In the genomic region with DNA sequence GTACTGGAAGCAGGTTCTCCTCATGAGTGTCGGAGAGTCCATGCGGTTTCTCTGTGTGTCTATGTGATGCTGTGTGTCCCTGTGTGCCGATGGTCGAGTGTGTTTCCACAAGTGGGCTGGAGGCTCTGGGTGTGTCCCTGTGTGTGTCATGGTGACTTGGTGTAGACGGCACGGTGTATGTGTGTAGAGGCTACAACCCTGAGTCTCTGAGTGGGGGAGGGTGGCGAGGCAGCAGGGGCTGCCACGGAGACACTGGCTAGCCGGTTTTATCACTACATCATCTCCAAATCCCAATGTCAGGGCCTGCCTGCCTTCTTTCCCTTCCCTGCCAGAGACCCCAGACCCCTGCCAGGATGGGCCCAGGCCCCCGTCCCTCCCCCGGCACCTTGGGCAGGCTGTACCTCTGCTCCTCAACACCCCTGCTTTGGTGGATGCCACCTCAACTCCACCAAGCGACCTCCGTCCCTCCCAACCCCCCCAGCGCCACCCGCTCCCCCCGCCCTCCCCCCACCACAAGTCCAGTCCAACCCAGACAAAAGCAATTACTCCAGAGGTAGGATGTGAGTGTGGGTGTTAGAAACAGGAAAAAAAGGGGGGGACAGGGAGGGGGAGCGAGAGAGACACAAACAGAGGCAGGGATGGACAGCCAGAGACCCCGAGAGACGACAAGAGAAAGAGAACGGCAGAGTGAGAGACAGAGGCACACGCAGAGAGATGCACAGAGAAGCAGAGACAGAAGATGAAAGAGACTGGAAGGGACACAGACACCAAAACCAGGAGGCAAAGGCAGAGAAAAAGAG, we compare ENCODE assay signal across 16 cellular contexts. TPM values are rescaled to one million over a fixed set of nuclear protein-coding genes. Genes with fewer than 3 reads are reported as not detected.
DNase-seq lines count a peak whose midpoint lies in the region; ATAC-seq, FAIRE-seq and TF ChIP-seq lines count a peak whose summit lies in the region.
"Had no signal": no experiment of that assay in that cellular context is flagged by ENCODE, and none has a peak within 500 bp of the region (broad histone marks: within the 10 kb centered on the region; RNA-seq: fewer than 3 reads in every experiment).

No MANE protein-coding gene starts in this region.

- H2BK5ac ChIP-seq in H1 (ENCODE audit: low read depth, low read length): no peak overlapping the region

- no peak for TF ChIP-seq RAD21 in H1 (IDR thresholded peaks at IDR 0.05 in 1 of 2, conservative IDR thresholded peaks at IDR 0.05 in 1 of 2; ENCODE audit: low read depth in 2 of 2, low read length in 2 of 2)

- CTCF ChIA-PET in CD8-positive, alpha-beta memory T cell (lab: Charles Lee): no interaction called here
- CTCF ChIA-PET in H1 (lab: Charles Lee; ENCODE audit: partially characterized antibody): interaction anchor here (1.0 to 2.0 kb wide), 6 partner anchors 14 to 43 kb away, joined by 3 to 6 read pairs (median 4); a partner anchor contains a TSS

- no peak overlapping the region for H4K8ac ChIP-seq in H1 (ENCODE audit: extremely low read depth, insufficient read depth, low read length)

- H3K9me3 ChIP-seq in BLaER1: no peaks in the 10 kb centered on the region
- H3K9me3 ChIP-seq in CD8-positive, alpha-beta memory T cell (ENCODE audit: low read length): no peaks in the 10 kb centered on the region
- H3K9me3 ChIP-seq in H1 (ENCODE audit: insufficient read depth in 2 of 2, low read depth in 1 of 2, low read length in 1 of 2): no peaks in the 10 kb centered on the region
- no peaks in the 10 kb centered on the region for H3K9me3 ChIP-seq in prostate gland
- H3K9me3 ChIP-seq: ascending aorta, BE2C had no signal

- H3K36me3 Mint-ChIP-seq in CD8-positive, alpha-beta memory T cell: peaks cover 0 to 12% (median 4%) of the 10 kb centered on the region in 3 donors
- no peaks in the 10 kb centered on the region for H3K36me3 Mint-ChIP-seq in activated T-helper 17 cell treated with anti-CD3 and anti-CD28 coated beads, Interleukin-2, amount 50 U/mL, for 72 hours (ENCODE audit: low read depth)

- no peak overlapping the region; the same call in 1 of the 2 replicates for H3K18ac ChIP-seq in H1 (ENCODE audit: extremely low read depth, low read length)

- no peak overlapping the region for H3K27ac ChIP-seq in BLaER1
- H3K27ac ChIP-seq in CD8-positive, alpha-beta memory T cell (ENCODE audit: low read depth, low read length): no peak overlapping the region
- H3K27ac ChIP-seq in H1 (ENCODE audit: low read depth, low read length): no peak overlapping the region
- H3K27ac ChIP-seq in prostate gland: no peak overlapping the region
- H3K27ac ChIP-seq: ascending aorta, SK-N-MC had no signal

- peak overlapping the region; percentile 45; the same call in 1 of the 2 replicates for H2BK12ac ChIP-seq in H1 (ENCODE audit: low read depth, low read length)

- H3K4ac ChIP-seq in H1 (replicated peaks; ENCODE audit: insufficient read length, low read depth, low read length): no peak overlapping the region

- H2BK120ac ChIP-seq in H1 (replicated peaks; ENCODE audit: low read depth, low read length): no peak overlapping the region

- no peaks in the 10 kb centered on the region for H3K79me1 ChIP-seq in H1 (ENCODE audit: low read depth, low read length)

- peak overlapping the region in 1 of 7 donors; percentile 2 for H3K4me3 Mint-ChIP-seq in CD8-positive, alpha-beta memory T cell
- H3K4me3 Mint-ChIP-seq in activated T-helper 17 cell treated with anti-CD3 and anti-CD28 coated beads, Interleukin-2, amount 50 U/mL, for 72 hours: no peak overlapping the region

- H3K27me3 ChIP-seq in BLaER1 (0 out of 2 replicates have a peak, but pooled peaks cover 3% of the 10 kb centered on the region), H1 (replicated peaks in 1 of 4; ENCODE audit: control insufficient read depth in 3 of 4, extremely low read depth in 1 of 4, insufficient read depth in 3 of 4, low read length in 3 of 4) (peaks cover 0 to 11% (median 7%) of the 10 kb centered on the region in 4 experiments; a peak in 4 of 7 replicates), prostate gland (replicated peaks; ENCODE audit: insufficient read depth) (peaks cover 13% of the 10 kb centered on the region)
- H3K27me3 ChIP-seq in CD8-positive, alpha-beta memory T cell (ENCODE audit: insufficient read depth, low read length, poor library complexity, severe bottlenecking): peaks cover 5% of the 10 kb centered on the region
- H3K27me3 ChIP-seq: ascending aorta, BE2C had no signal

- POLR2A ChIA-PET in CD8-positive, alpha-beta memory T cell (lab: Charles Lee): no interaction called here
- POLR2A ChIA-PET in H1 (lab: Charles Lee; ENCODE audit: partially characterized antibody): interaction anchor here (2.2 kb wide), 1 partner anchor 22 kb away, joined by 8 read pairs; no protein-coding TSS in a partner anchor

- H3K14ac ChIP-seq in H1 (ENCODE audit: insufficient read length): no peak overlapping the region

- no peaks in the 10 kb centered on the region for H4K20me1 ChIP-seq in BLaER1
- H4K20me1 ChIP-seq in H1 (replicated peaks in 1 of 2; ENCODE audit: control insufficient read depth in 1 of 2, insufficient read depth in 2 of 2, low read length in 2 of 2): no peaks in the 10 kb centered on the region

- peak overlapping the region; percentile 65 for H2AK5ac ChIP-seq in H1 (ENCODE audit: low read depth, low read length)

- no peak for TF ChIP-seq POLR2A in H1 (IDR thresholded peaks at IDR 0.05; ENCODE audit: control extremely low read depth in 1 of 2, low read depth in 2 of 2, low read length in 2 of 2)
- TF ChIP-seq POLR2A in prostate gland (IDR thresholded peaks at IDR 0.05): no peak

- H3K27ac Mint-ChIP-seq in CD8-positive, alpha-beta memory T cell: peak overlapping the region in 5 of 8 donors; percentile 17 to 79 (median 36)
- H3K27ac Mint-ChIP-seq in activated T-helper 17 cell treated with anti-CD3 and anti-CD28 coated beads, Interleukin-2, amount 50 U/mL, for 72 hours: no peak overlapping the region

- H3K27me3 Mint-ChIP-seq in CD8-positive, alpha-beta memory T cell: peaks cover 0 to 12% of the 10 kb centered on the region in 2 donors
- peaks cover 3% of the 10 kb centered on the region for H3K27me3 Mint-ChIP-seq in activated T-helper 17 cell treated with anti-CD3 and anti-CD28 coated beads, Interleukin-2, amount 50 U/mL, for 72 hours

- no peak overlapping the region for H3K23ac ChIP-seq in H1 (ENCODE audit: insufficient read length)

- no peak overlapping the region for H2AFZ ChIP-seq in H1 (ENCODE audit: low read length)

- TF ChIP-seq CTCF in H1 (IDR thresholded peaks at IDR 0.05; ENCODE audit: control extremely low read depth in 1 of 3, insufficient read depth in 1 of 3, low read depth in 1 of 3, low read length in 3 of 3) (no peak), prostate gland (IDR thresholded peaks at IDR 0.05) (no peak)

- no peak overlapping the region for H2BK20ac ChIP-seq in H1 (ENCODE audit: low read length)

- peaks cover 25 to 27% (median 26%) of the 10 kb centered on the region in 3 donors for H3K4me1 Mint-ChIP-seq in CD8-positive, alpha-beta memory T cell
- peaks cover 29% of the 10 kb centered on the region for H3K4me1 Mint-ChIP-seq in activated T-helper 17 cell treated with anti-CD3 and anti-CD28 coated beads, Interleukin-2, amount 50 U/mL, for 72 hours

- no peaks in the 10 kb centered on the region for H3K79me2 ChIP-seq in H1 (ENCODE audit: control insufficient read depth in 1 of 2, insufficient read depth in 2 of 2, low read length in 2 of 2)

- DNase-seq in CD8-positive, alpha-beta memory T cell: no peak
- DNase-seq in NCI-H2227 treated with DMSO at 0.1 percent for 48 hours (lab: John Stamatoyannopoulos, UW) (peak; percentile 89), H1 (ENCODE audit: low read depth in 1 of 2, low spot score in 2 of 2) (no peak), NCI-H524 treated with DMSO at 0.1 percent for 48 hours (lab: John Stamatoyannopoulos, UW) (no peak), prostate gland (ENCODE audit: low spot score) (no peak)
- DNase-seq: activated naive CD4-positive, alpha-beta T cell; BE2C; foreskin fibroblast; NCI-H446; PC-3; stimulated activated naive CD8-positive, alpha-beta T cell treated with anti-CD3 and anti-CD28 coated beads, Interleukin-15, Interleukin-2, amounts not matched to agents 100 U/mL and 50 U/mL, for 24 hours; trophoblast cell had no signal

- peak overlapping the region; percentile 34 for H2BK15ac ChIP-seq in H1 (ENCODE audit: low read length)

- 86% methylated on average over 15 of the region's 21 CpGs; no CpG with 5 or more reads in 1 of the 2 experiments for WGBS in H1 (ENCODE audit: extremely low coverage in 1 of 2, insufficient coverage in 1 of 2, insufficient read length in 1 of 2, insufficient replicate concordance in 2 of 2, low coverage in 1 of 2, low lambda C conversion rate in 2 of 2, missing lambda C conversion rate in 1 of 2), 2 experiments
- WGBS in prostate gland: 42% methylated on average over 21 of the region's 21 CpGs

- no peaks in the 10 kb centered on the region for H3K9me3 Mint-ChIP-seq in CD8-positive, alpha-beta memory T cell
- no peaks in the 10 kb centered on the region for H3K9me3 Mint-ChIP-seq in activated T-helper 17 cell treated with anti-CD3 and anti-CD28 coated beads, Interleukin-2, amount 50 U/mL, for 72 hours

- no peak for TF ChIP-seq EP300 in H1 (IDR thresholded peaks at IDR 0.05; ENCODE audit: borderline replicate concordance in 1 of 2, low read depth in 2 of 2, low read length in 2 of 2)

- FAIRE-seq in H1 (lab: Jason Lieb, UNC): no peak

- no peak for ATAC-seq in activated T-helper 17 cell treated with anti-CD3 and anti-CD28 coated beads, Interleukin-2, amount 50 U/mL, for 72 hours (replicated peaks)
- ATAC-seq: PC-3 had no signal

- intact Hi-C loops in prostate gland (cut with DNase I): no loop called here

- H3K4me2 ChIP-seq in BLaER1 (peak overlapping the region; percentile 60), H1 (ENCODE audit: insufficient read depth in 1 of 2, low read depth in 2 of 2, low read length in 2 of 2) (no peak overlapping the region; a peak in 1 of 4 replicates)

- H3K4me1 ChIP-seq in BLaER1: peaks cover 19% of the 10 kb centered on the region
- peaks cover 7% of the 10 kb centered on the region for H3K4me1 ChIP-seq in CD8-positive, alpha-beta memory T cell (ENCODE audit: insufficient read depth, low read length)
- H3K4me1 ChIP-seq in H1 (replicated peaks in 1 of 4; ENCODE audit: control insufficient read depth in 3 of 4, insufficient read depth in 4 of 4, low read length in 3 of 4): peaks cover 0 to 39% (median 23%) of the 10 kb centered on the region in 4 experiments; a peak in 6 of 7 replicates
- H3K4me1 ChIP-seq in prostate gland (replicated peaks): no peaks in the 10 kb centered on the region
- H3K4me1 ChIP-seq: ascending aorta had no signal

- no peak overlapping the region for H4K5ac ChIP-seq in H1 (ENCODE audit: insufficient read length, low read depth, low read length)

- H3K36me3 ChIP-seq in BLaER1 (no peaks in the 10 kb centered on the region), H1 (ENCODE audit: control insufficient read depth in 2 of 4, insufficient read depth in 4 of 4, low read length in 3 of 4) (no peaks in the 10 kb centered on the region), prostate gland (no peaks in the 10 kb centered on the region)
- no peaks in the 10 kb centered on the region for H3K36me3 ChIP-seq in CD8-positive, alpha-beta memory T cell (ENCODE audit: insufficient read depth, low read length)
- H3K36me3 ChIP-seq: ascending aorta, BE2C had no signal

- no peaks in the 10 kb centered on the region; the same call in 1 of the 2 replicates for H3K23me2 ChIP-seq in H1 (ENCODE audit: low read depth, low read length)

- peak overlapping the region; percentile 44 for H4K91ac ChIP-seq in H1 (replicated peaks; ENCODE audit: insufficient read length, low read length)

- no peak overlapping the region for H3K56ac ChIP-seq in H1 (replicated peaks; ENCODE audit: insufficient read length, low read depth, low read length)

- H3K9ac ChIP-seq in BLaER1 (no peak overlapping the region), H1 (replicated peaks in 1 of 4; ENCODE audit: extremely low read depth in 1 of 4, low read depth in 3 of 4, low read length in 3 of 4) (no peak overlapping the region)

- no peak overlapping the region for H3K4me3 ChIP-seq in BLaER1
- no peak overlapping the region for H3K4me3 ChIP-seq in CD8-positive, alpha-beta memory T cell (ENCODE audit: low read length)
- H3K4me3 ChIP-seq in H1 (ENCODE audit: extremely low read depth in 1 of 4, insufficient read depth in 2 of 4, low read depth in 3 of 4, low read length in 4 of 4): no peak overlapping the region
- no peak overlapping the region for H3K4me3 ChIP-seq in prostate gland
- H3K4me3 ChIP-seq: ascending aorta, SK-N-MC had no signal

RNA-seq across cellular contexts. Expression of a gene that starts 21.6 kb away (rescaled TPM):
- total RNA-seq in CD8-positive, alpha-beta memory T cell: 10 to 100 TPM; 46.7 to 47.9 TPM
- polyA plus RNA-seq in CD8-positive, alpha-beta memory T cell: 8.5 TPM
- 6.1 and 7.2 TPM in 2 replicates for total RNA-seq in H1 (2021; fragmentation: NEBNext Ultra II Directional; extraction: Animal tissue kit (Norgen Biotek cat#: 25700))
- polyA plus RNA-seq in H1 (2011; rRNA removed): 5.0 and 7.3 TPM in 2 replicates
- 4.2 TPM for polyA plus RNA-seq in H1 (2011; cell fraction: cytosol; rRNA removed)
- 22.7 TPM for polyA plus RNA-seq in H1 (2011; cell fraction: nucleus; rRNA removed)
- polyA plus RNA-seq in H1 (2012, experiment 1 of 2): 6.2 to 8.0 TPM (median 7.3 TPM) in 4 replicates
- 2.7 TPM for polyA plus RNA-seq in H1 (2012, experiment 2 of 2)
- polyA plus RNA-seq in H1 (2013, experiment 1 of 2): 14.6 TPM
- 10.8 TPM for polyA plus RNA-seq in H1 (2013, experiment 2 of 2)
- polyA minus RNA-seq in H1 (2011; rRNA and poly(A)+ RNA removed): 1.3 and 2.0 TPM in 2 replicates
- 1.3 TPM for polyA minus RNA-seq in H1 (2011; cell fraction: cytosol; rRNA and poly(A)+ RNA removed)
- 5.9 TPM for polyA minus RNA-seq in H1 (2011; cell fraction: nucleus; rRNA and poly(A)+ RNA removed)
- 10 to 100 TPM; 33.1 to 95.9 TPM for total RNA-seq in activated T-helper 17 cell treated with anti-CD3 and anti-CD28 coated beads, Interleukin-2, amount 50 U/mL, for 72 hours
- 10 to 100 TPM in 1 of 2 donors, 1 to 10 TPM in 1; 3.4 to 17.4 TPM for total RNA-seq in prostate gland
- total RNA-seq: ascending aorta had no signal
